Comparison of ENCODE assay signal across 11 cellular contexts in the genomic region with DNA sequence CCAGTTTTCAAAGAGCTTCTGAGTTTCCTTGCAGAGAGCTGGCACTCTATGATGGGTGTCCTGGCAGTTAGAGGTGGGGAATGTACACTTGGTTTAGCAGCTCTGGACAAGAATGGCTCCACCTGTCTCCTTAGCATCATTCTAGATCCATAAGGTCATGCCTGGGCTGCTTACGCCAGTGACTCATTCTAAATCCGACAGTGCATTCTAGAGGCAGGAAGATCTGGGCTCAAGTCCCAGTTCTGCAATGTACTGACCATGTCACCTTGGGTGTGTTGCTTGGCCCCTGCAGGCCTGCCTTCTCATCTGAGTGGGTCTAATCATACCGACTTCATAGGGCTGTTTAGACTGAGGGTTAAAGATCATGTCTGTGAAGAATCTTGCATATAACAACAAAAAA. TPM values are rescaled to one million over a fixed set of nuclear protein-coding genes. Genes with fewer than 3 reads are reported as not detected.
A peak's percentile ranks its signal among the peaks of the same experiment; 100 is the strongest.
DNase-seq lines count a peak whose midpoint lies in the region; ATAC-seq, FAIRE-seq and TF ChIP-seq lines count a peak whose summit lies in the region.
"Had no signal": no experiment of that assay in that cellular context is flagged by ENCODE, and none has a peak within 500 bp of the region (broad histone marks: within the 10 kb centered on the region; RNA-seq: fewer than 3 reads in every experiment).

No MANE protein-coding gene starts in this region.

- H3K4me1 Mint-ChIP-seq in HFFc6 (ENCODE audit: low read depth), result peaks cover 32% of the 10 kb centered on the region
- H3K4me1 Mint-ChIP-seq in endothelial cell (ENCODE audit: unreplicated experiment), result no peaks in the 10 kb centered on the region

- no peak for FAIRE-seq in bronchial epithelial cell (lab: Jason Lieb, UNC)

- H3K27ac Mint-ChIP-seq in HFFc6, result no peak overlapping the region
- no peak overlapping the region for H3K27ac Mint-ChIP-seq in endothelial cell (ENCODE audit: unreplicated experiment)
- H3K27ac Mint-ChIP-seq: activated T-helper 2 cell treated with anti-CD3 and anti-CD28 coated beads, Interferon-gamma antibody, Interleukin-2, Interleukin-4, amounts not matched to agents 10 μg/mL and 5 μg/mL and 100 μg/mL, durations not matched to agents 14 hours and 24 hours and 36 hours had no signal

- H3K4me3 ChIP-seq in bronchial epithelial cell (ENCODE audit: low read depth, low read length), result no peak overlapping the region

- peaks cover 3% of the 10 kb centered on the region for H3K27me3 ChIP-seq in bronchial epithelial cell (ENCODE audit: control insufficient read depth, insufficient read depth, low read length)

- DNase-seq in A172 (ENCODE audit: low spot score), result peak; percentile 35
- DNase-seq in HFFc6, result peak; percentile 57
- DNase-seq in bronchial epithelial cell (ENCODE audit: low read depth), result peak; percentile 40
- DNase-seq in left ventricle myocardium superior, result no peak
- DNase-seq in GF-D8 (lab: John Stamatoyannopoulos, UW), result no peak
- DNase-seq in endothelial cell (ENCODE audit: low spot score), result no peak
- no peak for DNase-seq in ecto neural progenitor cell (ENCODE audit: low spot score)
- DNase-seq: stimulated activated CD8-positive, alpha-beta memory T cell treated with anti-CD3 and anti-CD28 coated beads, Interleukin-4, amount 100 ng/mL, for 48 hours had no signal

- H3K9me3 Mint-ChIP-seq in HFFc6 (no peaks in the 10 kb centered on the region), endothelial cell (ENCODE audit: unreplicated experiment) (no peaks in the 10 kb centered on the region)
- H3K9me3 Mint-ChIP-seq: activated T-helper 2 cell treated with anti-CD3 and anti-CD28 coated beads, Interferon-gamma antibody, Interleukin-2, Interleukin-4, amounts not matched to agents 10 μg/mL and 5 μg/mL and 100 μg/mL, durations not matched to agents 14 hours and 24 hours and 36 hours had no signal

- H3K36me3 Mint-ChIP-seq in HFFc6 (ENCODE audit: low read depth) (no peaks in the 10 kb centered on the region), endothelial cell (ENCODE audit: low read depth, unreplicated experiment) (no peaks in the 10 kb centered on the region)

- intact Hi-C loops in left ventricle myocardium superior (cut with micrococcal nuclease), result no loop called here

- TF ChIP-seq CTCF in HFFc6 (IDR thresholded peaks at IDR 0.05) (no peak), bronchial epithelial cell (IDR thresholded peaks at IDR 0.05; ENCODE audit: insufficient read depth, low read length, severe bottlenecking) (no peak), endothelial cell (IDR thresholded peaks at IDR 0.05; ENCODE audit: unreplicated experiment) (no peak)

- H3K4me3 Mint-ChIP-seq in HFFc6 (peak overlapping the region; percentile 88; the same call in 1 of the 2 replicates), endothelial cell (ENCODE audit: unreplicated experiment) (no peak overlapping the region)

- H3K36me3 ChIP-seq in bronchial epithelial cell (ENCODE audit: control insufficient read depth, insufficient read depth, low read length), result no peaks in the 10 kb centered on the region
- H3K36me3 ChIP-seq: neutrophil had no signal

- H3K27me3 Mint-ChIP-seq in HFFc6 (ENCODE audit: insufficient read depth) (peaks cover 39% of the 10 kb centered on the region), endothelial cell (ENCODE audit: unreplicated experiment) (peaks cover 3% of the 10 kb centered on the region)

- ATAC-seq in left ventricle myocardium superior (peak; percentile 96), HG03045 (IDR thresholded peaks at IDR 0.05; ENCODE audit: unreplicated experiment) (no peak)

RNA-seq across cellular contexts. Expression of a gene that starts 46.5 kb away (rescaled TPM):
- total RNA-seq in A172 (2014; rRNA removed; shearing (Covaris generic)), result 7.6 and 7.9 TPM in 2 replicates
- total RNA-seq in HFFc6 (2021; fragmentation: NEBNext Ultra II Directional; extraction: Animal tissue kit (Norgen Biotek cat#: 25700)), result 10 to 100 TPM; 37.9 to 47.5 (median 41.8) TPM
- total RNA-seq in bronchial epithelial cell (6.3 and 6.8 TPM in 2 replicates), left ventricle myocardium superior (69.6 TPM), endothelial cell (ENCODE audit: unreplicated experiment) (26.3 TPM)

RNA-seq across cellular contexts. Expression of a gene that starts 48.1 kb away (rescaled TPM):
- total RNA-seq in A172 (2014; rRNA removed; shearing (Covaris generic)), result 2.2 and 2.7 TPM in 2 replicates
- total RNA-seq in HFFc6 (2021; fragmentation: NEBNext Ultra II Directional; extraction: Animal tissue kit (Norgen Biotek cat#: 25700)), result 10 to 100 TPM; 18.6 to 25.0 (median 23.3) TPM
- 1.3 and 1.5 TPM in 2 replicates for total RNA-seq in bronchial epithelial cell
- total RNA-seq in left ventricle myocardium superior, result 24.7 TPM
- 16.3 TPM for total RNA-seq in endothelial cell (ENCODE audit: unreplicated experiment)

Comparison
In these comparisons a context has a peak if more than half of its experiments do, and no peak if none do; other contexts are left out.
1. DNase-seq: peak in A172 (single experiment), HFFc6 (single experiment) and bronchial epithelial cell (single experiment); none in left ventricle myocardium superior (single experiment), GF-D8 (single experiment), endothelial cell (single experiment) and ecto neural progenitor cell (single experiment).